Comparison of ENCODE assay signal across 11 cellular contexts in the genomic region with DNA sequence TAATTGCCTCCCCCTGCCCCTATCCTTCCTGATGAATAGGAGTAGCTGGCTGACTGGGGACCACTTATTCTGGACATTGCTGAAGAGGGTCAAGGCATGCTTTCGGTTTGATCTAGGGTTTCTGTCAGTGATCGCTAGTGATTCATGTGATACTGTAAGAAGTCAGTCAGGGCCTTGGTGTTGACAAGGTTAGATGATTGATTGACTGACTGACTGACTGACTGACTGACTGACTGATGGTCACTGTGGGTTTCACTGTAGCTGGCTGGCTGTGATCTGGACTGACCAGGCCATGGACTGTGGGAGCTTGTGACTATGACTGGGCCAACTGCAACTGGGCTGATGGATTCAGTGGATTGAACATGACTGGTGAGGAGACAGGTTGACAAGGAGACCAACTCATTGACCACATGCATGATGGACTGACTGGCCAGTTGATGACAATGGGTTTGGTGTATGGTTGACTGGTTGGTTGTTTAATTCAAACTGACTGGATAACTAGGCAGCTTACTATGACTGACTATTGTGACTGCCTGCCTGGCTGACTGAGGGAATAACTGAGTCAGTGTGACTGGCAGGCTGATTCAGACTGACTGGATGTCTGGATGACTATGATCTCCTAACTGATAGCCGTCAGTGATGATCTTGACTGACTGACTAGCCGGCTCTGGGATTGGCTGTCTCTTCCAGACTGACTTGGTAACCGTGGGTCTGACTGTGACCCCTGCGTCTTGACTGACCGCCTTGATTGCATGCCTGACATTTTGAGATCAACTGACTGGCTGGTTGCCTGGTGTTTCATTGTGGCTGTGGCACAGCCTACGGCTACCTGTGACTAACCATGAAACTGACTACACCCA.
DNase-seq lines count a peak whose midpoint lies in the region; ATAC-seq and TF ChIP-seq lines count a peak whose summit lies in the region.
"Had no signal": no experiment of that assay in that cellular context is flagged by ENCODE, and none has a peak within 500 bp of the region (broad histone marks: within the 10 kb centered on the region; RNA-seq: fewer than 3 reads in every experiment).

No MANE protein-coding gene starts in this region.

- TF ChIP-seq EP300 in sigmoid colon (IDR thresholded peaks at IDR 0.05) = no peak

- H3K36me3 ChIP-seq in esophagus (ENCODE audit: control insufficient read depth in 2 of 2, insufficient read depth in 2 of 2, low read length in 1 of 2) (no peaks in the 10 kb centered on the region), MG63 (no peaks in the 10 kb centered on the region), sigmoid colon (no peaks in the 10 kb centered on the region)

- ATAC-seq in GM18520 (IDR thresholded peaks at IDR 0.05; ENCODE audit: unreplicated experiment) (peak; percentile 4), GM18867 (IDR thresholded peaks at IDR 0.05; ENCODE audit: unreplicated experiment) (no peak), HG02852 (IDR thresholded peaks at IDR 0.05; ENCODE audit: unreplicated experiment) (no peak)

- H3K4me1 ChIP-seq in esophagus (ENCODE audit: control insufficient read depth in 2 of 2, insufficient read depth in 2 of 2, low read length in 1 of 2) = peaks cover 10 to 20% of the 10 kb centered on the region in 2 donors
- peaks cover 0 to 49% (median 44%) of the 10 kb centered on the region in 4 donors for H3K4me1 ChIP-seq in sigmoid colon

- 68 to 79% methylated on average over 8 of the region's 8 CpGs for WGBS in esophagus, 2 donors
- WGBS in sigmoid colon, 2 donors = 95% methylated on average over 8 of the region's 8 CpGs

- peaks cover 0 to 5% of the 10 kb centered on the region in 2 donors for H3K9me3 ChIP-seq in esophagus (ENCODE audit: control insufficient read depth in 2 of 2, insufficient read depth in 1 of 2, low read depth in 1 of 2, low read length in 1 of 2)
- peaks cover 8% of the 10 kb centered on the region; the same call in 1 of the 2 replicates for H3K9me3 ChIP-seq in MG63
- no peaks in the 10 kb centered on the region for H3K9me3 ChIP-seq in sigmoid colon

- intact Hi-C loops in sigmoid colon (cut with DNase I) = loop anchor here (5.0 kb wide), 1 partner anchor 66 kb away; no protein-coding TSS in a partner anchor

- no peaks in the 10 kb centered on the region for H3K27me3 ChIP-seq in esophagus (ENCODE audit: control insufficient read depth in 1 of 2, insufficient read depth in 2 of 2, low read length in 2 of 2)
- no peaks in the 10 kb centered on the region for H3K27me3 ChIP-seq in MG63
- H3K27me3 ChIP-seq in sigmoid colon = no peaks in the 10 kb centered on the region
- H3K27me3 ChIP-seq: hepatocyte had no signal

- H3K4me3 ChIP-seq in esophagus (ENCODE audit: low read depth in 1 of 2, low read length in 2 of 2) (no peak overlapping the region), MG63 (no peak overlapping the region), sigmoid colon (no peak overlapping the region)
- H3K4me3 ChIP-seq: hepatocyte had no signal

- H3K27ac ChIP-seq in esophagus (ENCODE audit: low read depth in 2 of 2, low read length in 1 of 2) (peak overlapping the region; percentile 47 to 84), sigmoid colon (no peak overlapping the region)

- peak; percentile 67 for DNase-seq in T1000 (lab: John Stamatoyannopoulos, UW)
- peak; percentile 50 for DNase-seq in stimulated activated CD4-positive, alpha-beta T cell treated with anti-CD3 and anti-CD28 coated beads, Interleukin-4, amount 100 ng/mL, for 1 hour
- DNase-seq in MG63 = no peak
- DNase-seq in sigmoid colon = no peak
- DNase-seq: natural killer cell, NCI-H2171 had no signal

- TF ChIP-seq CTCF in sigmoid colon (IDR thresholded peaks at IDR 0.05) = no peak

- no peak for TF ChIP-seq POLR2A in sigmoid colon (IDR thresholded peaks at IDR 0.05)

Comparison
In these comparisons a context has a peak if more than half of its experiments do, and no peak if none do; other contexts are left out.
1. DNase-seq: peak in T1000 (single experiment) and stimulated activated CD4-positive, alpha-beta T cell treated with anti-CD3 and anti-CD28 coated beads, Interleukin-4, amount 100 ng/mL, for 1 hour (single experiment); none in MG63 (single experiment) and sigmoid colon (single experiment).
2. H3K27ac ChIP-seq: peak in esophagus (2 of 2); none in sigmoid colon (0 of 4).